1 cellular context compared by ENCODE assay signal in genomic region chr20:44186201-44186600, GRCh38.
TF ChIP-seq lines count a peak whose summit lies in the region.

No MANE protein-coding gene starts in this region.

TF ChIP-seq in WTC11, 78 proteins besides CTCF, POLR2A, EP300 and RAD21 (continued from another document):
- TF ChIP-seq HMGXB4 (CRISPR knock-in tag; IDR thresholded peaks at IDR 0.05) (no peak), MYBL2 (CRISPR knock-in tag; IDR thresholded peaks at IDR 0.05) (no peak), TEAD1 (CRISPR knock-in tag; IDR thresholded peaks at IDR 0.05) (no peak), ZNF423 (CRISPR knock-in tag; IDR thresholded peaks at IDR 0.05) (no peak), NFE2L1 (CRISPR knock-in tag; IDR thresholded peaks at IDR 0.05) (no peak), STAT6 (CRISPR knock-in tag; conservative IDR thresholded peaks at IDR 0.05; ENCODE audit: low read depth) (no peak), ELF4 (CRISPR knock-in tag; IDR thresholded peaks at IDR 0.05; ENCODE audit: low read depth) (no peak), ATF1 (CRISPR knock-in tag; IDR thresholded peaks at IDR 0.05) (no peak), CBFB (CRISPR knock-in tag; IDR thresholded peaks at IDR 0.05; ENCODE audit: low read depth) (no peak), ZMAT4 (CRISPR knock-in tag; IDR thresholded peaks at IDR 0.05) (no peak), ZNF396 (CRISPR knock-in tag; IDR thresholded peaks at IDR 0.05; ENCODE audit: borderline replicate concordance) (no peak)
